7 cellular contexts compared by ENCODE assay signal in the genomic region with DNA sequence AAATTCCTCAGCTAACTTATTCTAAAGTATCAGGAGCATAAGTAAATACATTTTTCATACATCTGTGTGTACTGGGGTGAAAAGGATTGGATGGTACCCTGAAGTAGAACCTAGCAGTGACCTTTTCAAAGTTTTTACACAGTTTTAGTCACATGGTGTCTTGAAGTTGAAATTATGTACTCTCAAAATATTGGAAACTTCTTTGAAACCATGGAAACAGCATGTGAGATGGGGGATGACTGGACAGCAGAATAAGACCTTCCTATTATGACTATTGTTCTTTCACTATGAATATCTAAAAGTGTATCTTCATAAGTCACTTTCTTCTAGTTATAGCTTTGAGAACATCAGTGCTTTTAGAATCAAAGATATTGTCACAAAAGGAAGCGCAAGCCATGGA.
"Had no signal": no experiment of that assay in that cellular context is flagged by ENCODE, and none has a peak within 500 bp of the region (broad histone marks: within the 10 kb centered on the region; RNA-seq: fewer than 3 reads in every experiment).

No MANE protein-coding gene starts in this region.

- DNase-seq: GDM1, GF-D8 had no signal

- FAIRE-seq: G401.6, GM12891, GM12892, GM18507, GM19239 had no signal
